8 cellular contexts compared by ENCODE assay signal in the genomic region with DNA sequence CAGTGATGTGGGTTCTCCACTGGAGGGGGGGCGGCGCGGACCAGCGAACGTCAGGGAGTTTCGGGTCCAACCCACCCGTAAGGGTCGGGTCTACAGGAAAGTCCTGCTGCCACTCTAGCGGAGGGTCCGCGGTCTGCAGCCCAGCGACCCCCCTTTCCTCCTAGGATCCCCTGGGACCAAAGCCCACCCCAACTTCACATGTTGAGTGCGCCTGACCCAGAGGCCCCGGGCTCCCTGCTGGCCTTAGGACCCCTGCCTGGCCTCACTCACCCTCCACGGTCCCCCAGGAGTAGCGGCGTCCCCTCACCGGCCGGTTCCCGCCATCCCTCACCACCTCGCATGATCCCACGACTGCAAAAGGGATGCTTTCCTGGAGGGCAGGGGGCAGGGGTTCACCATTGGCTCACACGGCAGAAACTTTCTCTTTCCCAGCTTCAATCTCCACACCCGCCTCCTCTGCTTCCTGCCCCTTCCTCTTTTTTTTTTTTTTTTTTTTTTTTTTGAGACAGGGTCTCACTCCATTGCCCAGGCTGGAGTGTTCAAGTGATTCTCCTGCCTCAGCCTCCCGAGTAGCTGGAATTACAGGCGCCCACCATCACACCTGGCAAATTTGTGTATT. TPM values are rescaled to one million over a fixed set of nuclear protein-coding genes. Genes with fewer than 3 reads are reported as not detected.
DNase-seq lines count a peak whose midpoint lies in the region; ATAC-seq and TF ChIP-seq lines count a peak whose summit lies in the region.

No MANE protein-coding gene starts in this region.

- peaks cover 26 to 29% of the 10 kb centered on the region in 2 donors for H3K4me1 ChIP-seq in duodenal mucosa (ENCODE audit: control insufficient read depth in 1 of 2, insufficient read depth in 2 of 2, low read length in 2 of 2)

- peaks cover 23% of the 10 kb centered on the region for H3K4me1 Mint-ChIP-seq in nephron

- peak overlapping the region; percentile 100 for H3K27ac ChIP-seq in duodenal mucosa (ENCODE audit: low read depth, low read length)

- TF ChIP-seq CTCF in BJ (IDR thresholded peaks at IDR 0.05; ENCODE audit: insufficient read depth, low read depth, low read length) (no peak), LNCaP clone FGC (IDR thresholded peaks at IDR 0.05; ENCODE audit: control insufficient read depth, extremely low read depth, insufficient read depth) (no peak), nephron (IDR thresholded peaks at IDR 0.05; ENCODE audit: unreplicated experiment in 3 of 3) (no peak)

- H3K36me3 ChIP-seq in BJ (ENCODE audit: control insufficient read depth, insufficient read depth, low read length) (no peaks in the 10 kb centered on the region; the same call in 1 of the 2 replicates), duodenal mucosa (ENCODE audit: control insufficient read depth in 1 of 2, insufficient read depth in 2 of 2, low read length in 2 of 2) (no peaks in the 10 kb centered on the region)

- peak overlapping the region; percentile 99 to 100 (median 99) for H3K27ac Mint-ChIP-seq in nephron

- DNase-seq in BJ (ENCODE audit: low read depth) (no peak), LNCaP clone FGC (ENCODE audit: low read depth) (no peak), DMS114 treated with DMSO at 0.1 percent for 48 hours (lab: John Stamatoyannopoulos, UW; ENCODE audit: unreplicated experiment) (no peak), NCI-H345 (lab: John Stamatoyannopoulos, UW) (no peak)

- H3K4me3 Mint-ChIP-seq in nephron, result peak overlapping the region; percentile 87 to 96 (median 88)

- H3K4me3 ChIP-seq in BJ (ENCODE audit: low read depth, low read length) (peak overlapping the region; percentile 63), LNCaP clone FGC (ENCODE audit: low read depth, low read length) (peak overlapping the region; percentile 80), duodenal mucosa (ENCODE audit: low read depth in 1 of 2, low read length in 2 of 2) (peak overlapping the region; percentile 81 to 89)

- H3K9me3 Mint-ChIP-seq in nephron, result no peaks in the 10 kb centered on the region

- H3K9ac ChIP-seq in duodenal mucosa (ENCODE audit: low read depth in 1 of 2, low read length in 2 of 2), result peak overlapping the region; percentile 87 to 88

- peaks cover 4% of the 10 kb centered on the region for H3K27me3 Mint-ChIP-seq in nephron (ENCODE audit: low read depth)

- POLR2A ChIA-PET in BJ (lab: Charles Lee), result no interaction called here

- ATAC-seq in HG03045 (IDR thresholded peaks at IDR 0.05; ENCODE audit: unreplicated experiment) (no peak), HG02610 (IDR thresholded peaks at IDR 0.05; ENCODE audit: unreplicated experiment) (no peak)

- H3K27me3 ChIP-seq in BJ (ENCODE audit: control insufficient read depth, insufficient read depth, low read length), result no peaks in the 10 kb centered on the region
- no peaks in the 10 kb centered on the region for H3K27me3 ChIP-seq in duodenal mucosa (ENCODE audit: control insufficient read depth in 1 of 2, insufficient read depth in 2 of 2, low read length in 2 of 2)

- no peaks in the 10 kb centered on the region for H3K36me3 Mint-ChIP-seq in nephron (ENCODE audit: low read depth)

- no peaks in the 10 kb centered on the region for H3K9me3 ChIP-seq in duodenal mucosa (ENCODE audit: control insufficient read depth in 1 of 2, low read length in 2 of 2)

- CTCF ChIA-PET in BJ (lab: Yijun Ruan, JAX), result no interaction called here

RNA-seq across cellular contexts. Expression of gene SEPTIN1, which starts 3.1 kb away (rescaled TPM):
- 0.17 and 0.22 TPM in 2 replicates for polyA plus RNA-seq in BJ (2011; rRNA removed)
- not detected in 2 replicates for polyA minus RNA-seq in BJ (2011; rRNA and poly(A)+ RNA removed)

RNA-seq across cellular contexts. Expression of gene MYL11, which starts 4.7 kb away (rescaled TPM):
- polyA plus RNA-seq in BJ (2011; rRNA removed), result 0.59 and 0.69 TPM in 2 replicates
- polyA minus RNA-seq in BJ (2011; rRNA and poly(A)+ RNA removed), result 0.85 TPM in 1 of 2 replicates, not detected in the other

RNA-seq across cellular contexts. Expression of gene TBC1D10B, which starts 9.0 kb away (rescaled TPM):
- 11.3 and 16.5 TPM in 2 replicates for polyA plus RNA-seq in BJ (2011; rRNA removed)
- polyA minus RNA-seq in BJ (2011; rRNA and poly(A)+ RNA removed), result 18.3 and 21.9 TPM in 2 replicates

RNA-seq across cellular contexts. Expression of gene ZNF48, which starts 15.9 kb away (rescaled TPM):
- polyA plus RNA-seq in BJ (2011; rRNA removed), result 2.8 and 4.6 TPM in 2 replicates
- 2.6 and 5.3 TPM in 2 replicates for polyA minus RNA-seq in BJ (2011; rRNA and poly(A)+ RNA removed)

RNA-seq across cellular contexts. Expression of gene CD2BP2, which starts 24.2 kb away (rescaled TPM):
- polyA plus RNA-seq in BJ (2011; rRNA removed), result 48.2 and 50.3 TPM in 2 replicates
- polyA minus RNA-seq in BJ (2011; rRNA and poly(A)+ RNA removed), result 21.3 and 24.1 TPM in 2 replicates
